Comparison of ENCODE assay signal across 10 cellular contexts in the genomic region with DNA sequence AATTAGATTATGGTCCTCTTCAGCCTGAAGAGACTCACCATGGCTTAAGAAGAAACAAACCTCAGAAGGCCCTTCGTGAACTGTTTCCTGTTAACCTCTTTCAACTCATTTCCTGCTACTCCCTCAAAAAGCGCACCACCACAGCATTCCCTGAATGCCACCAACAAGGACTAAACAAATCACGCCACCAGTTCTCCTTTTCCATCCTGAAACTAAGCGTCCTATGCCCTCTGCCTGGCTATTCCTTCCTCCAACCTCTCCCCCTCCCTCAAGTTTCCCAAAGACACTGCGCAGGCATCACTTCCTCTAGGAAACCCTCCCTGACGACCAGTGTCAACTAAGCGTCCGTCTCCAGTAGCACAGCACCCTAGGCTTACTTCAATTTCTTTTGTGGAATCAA. TPM values are rescaled to one million over a fixed set of nuclear protein-coding genes. Genes with fewer than 3 reads are reported as not detected.
DNase-seq lines count a peak whose midpoint lies in the region; ATAC-seq and TF ChIP-seq lines count a peak whose summit lies in the region.
"Had no signal": no experiment of that assay in that cellular context is flagged by ENCODE, and none has a peak within 500 bp of the region (broad histone marks: within the 10 kb centered on the region; RNA-seq: fewer than 3 reads in every experiment).

No MANE protein-coding gene starts in this region.

- DNase-seq in CD8-positive, alpha-beta T cell, result no peak
- DNase-seq in UCSD-AML1 (lab: John Stamatoyannopoulos, UW; ENCODE audit: unreplicated experiment), result peak; percentile 8
- no peak for DNase-seq in glutamatergic neuron
- no peak for DNase-seq in natural killer cell treated with Interleukin-12 subunit alpha and Interleukin-12 subunit beta and Interleukin-15 and Interleukin-18, amount 100 ng/mL, for 72 hours (ENCODE audit: low spot score)
- DNase-seq in GDM1 (lab: John Stamatoyannopoulos, UW), result no peak
- DNase-seq: DMS 273 treated with DMSO at 0.1 percent for 48 hours, NCI-H526 treated with DMSO at 0.1 percent for 48 hours had no signal

- H3K36me3 ChIP-seq in CD8-positive, alpha-beta T cell (ENCODE audit: insufficient read depth, low read length), result peaks cover 6% of the 10 kb centered on the region

- no peak for ATAC-seq in CD8-positive, alpha-beta T cell
- ATAC-seq in natural killer cell treated with Interleukin-12 subunit alpha and Interleukin-12 subunit beta and Interleukin-15 and Interleukin-18, amount 100 ng/mL, for 72 hours, result no peak
- ATAC-seq in GM18907 (IDR thresholded peaks at IDR 0.05; ENCODE audit: unreplicated experiment) (no peak), HG03045 (IDR thresholded peaks at IDR 0.05; ENCODE audit: unreplicated experiment) (no peak), HG03469 (IDR thresholded peaks at IDR 0.05; ENCODE audit: unreplicated experiment) (no peak)

- no peaks in the 10 kb centered on the region for H3K27me3 ChIP-seq in CD8-positive, alpha-beta T cell (ENCODE audit: insufficient read depth, low read length)

- POLR2A ChIA-PET in CD8-positive, alpha-beta T cell (lab: Charles Lee), result no interaction called here

- H3K27me3 Mint-ChIP-seq in CD8-positive, alpha-beta T cell (ENCODE audit: low read depth), result no peaks in the 10 kb centered on the region
- peaks cover 12% of the 10 kb centered on the region for H3K27me3 Mint-ChIP-seq in glutamatergic neuron (ENCODE audit: unreplicated experiment)
- no peaks in the 10 kb centered on the region for H3K27me3 Mint-ChIP-seq in natural killer cell treated with Interleukin-12 subunit alpha and Interleukin-12 subunit beta and Interleukin-15 and Interleukin-18, amount 100 ng/mL, for 72 hours

- no peak for TF ChIP-seq CTCF in CD8-positive, alpha-beta T cell (IDR thresholded peaks at IDR 0.05)
- no peak for TF ChIP-seq CTCF in glutamatergic neuron (IDR thresholded peaks at IDR 0.05; ENCODE audit: partially characterized antibody, unreplicated experiment)

- H3K27ac ChIP-seq in CD8-positive, alpha-beta T cell (ENCODE audit: low read depth, low read length), result no peak overlapping the region

- peak overlapping the region; percentile 77 for H3K27ac Mint-ChIP-seq in CD8-positive, alpha-beta T cell
- peak overlapping the region; percentile 81 for H3K27ac Mint-ChIP-seq in glutamatergic neuron (ENCODE audit: unreplicated experiment)
- peak overlapping the region; percentile 27 to 38 for H3K27ac Mint-ChIP-seq in natural killer cell treated with Interleukin-12 subunit alpha and Interleukin-12 subunit beta and Interleukin-15 and Interleukin-18, amount 100 ng/mL, for 72 hours

- CTCF ChIA-PET in CD8-positive, alpha-beta T cell (lab: Charles Lee), result no interaction called here

- H3K9me3 Mint-ChIP-seq in CD8-positive, alpha-beta T cell, result no peaks in the 10 kb centered on the region
- peaks cover 22% of the 10 kb centered on the region for H3K9me3 Mint-ChIP-seq in glutamatergic neuron (ENCODE audit: unreplicated experiment)
- no peaks in the 10 kb centered on the region for H3K9me3 Mint-ChIP-seq in natural killer cell treated with Interleukin-12 subunit alpha and Interleukin-12 subunit beta and Interleukin-15 and Interleukin-18, amount 100 ng/mL, for 72 hours

- intact Hi-C loops in CD8-positive, alpha-beta T cell (cut with DNase I, micrococcal nuclease), result no loop called here

- peaks cover 17% of the 10 kb centered on the region for H3K4me1 ChIP-seq in CD8-positive, alpha-beta T cell (ENCODE audit: insufficient read depth, low read length)

- peak overlapping the region; percentile 42 for H3K4me3 Mint-ChIP-seq in CD8-positive, alpha-beta T cell
- peak overlapping the region; percentile 56 for H3K4me3 Mint-ChIP-seq in glutamatergic neuron (ENCODE audit: unreplicated experiment)
- no peak overlapping the region for H3K4me3 Mint-ChIP-seq in natural killer cell treated with Interleukin-12 subunit alpha and Interleukin-12 subunit beta and Interleukin-15 and Interleukin-18, amount 100 ng/mL, for 72 hours

- no peak overlapping the region for H3K4me3 ChIP-seq in CD8-positive, alpha-beta T cell (ENCODE audit: low read depth, low read length)

- peaks cover 79% of the 10 kb centered on the region for H3K36me3 Mint-ChIP-seq in CD8-positive, alpha-beta T cell
- peaks cover 36% of the 10 kb centered on the region for H3K36me3 Mint-ChIP-seq in glutamatergic neuron (ENCODE audit: unreplicated experiment)
- peaks cover 39% of the 10 kb centered on the region for H3K36me3 Mint-ChIP-seq in natural killer cell treated with Interleukin-12 subunit alpha and Interleukin-12 subunit beta and Interleukin-15 and Interleukin-18, amount 100 ng/mL, for 72 hours

- H3K4me1 Mint-ChIP-seq in CD8-positive, alpha-beta T cell (ENCODE audit: low read depth), result peaks cover 62% of the 10 kb centered on the region
- peaks cover 50% of the 10 kb centered on the region for H3K4me1 Mint-ChIP-seq in glutamatergic neuron (ENCODE audit: low read depth, unreplicated experiment)
- peaks cover 51 to 52% of the 10 kb centered on the region in 2 donors for H3K4me1 Mint-ChIP-seq in natural killer cell treated with Interleukin-12 subunit alpha and Interleukin-12 subunit beta and Interleukin-15 and Interleukin-18, amount 100 ng/mL, for 72 hours (ENCODE audit: low read depth in 2 of 2)

- H3K9me3 ChIP-seq in CD8-positive, alpha-beta T cell (ENCODE audit: low read length), result no peaks in the 10 kb centered on the region

RNA-seq across cellular contexts. Expression of a gene that starts 12.0 kb away (rescaled TPM):
- total RNA-seq in CD8-positive, alpha-beta T cell, result 10 to 100 TPM; 17.7 to 19.3 TPM
- total RNA-seq in glutamatergic neuron (ENCODE audit: unreplicated experiment), result 650 TPM
- 100 to 1,000 TPM; 115 to 154 TPM for total RNA-seq in natural killer cell treated with Interleukin-12 subunit alpha and Interleukin-12 subunit beta and Interleukin-15 and Interleukin-18, amount 100 ng/mL, for 72 hours

RNA-seq across cellular contexts. Expression of a gene that starts 44.3 kb away (rescaled TPM):
- 10 to 100 TPM; 26.1 to 33.2 TPM for total RNA-seq in CD8-positive, alpha-beta T cell
- total RNA-seq in glutamatergic neuron (ENCODE audit: unreplicated experiment), result 50.4 TPM
- total RNA-seq in natural killer cell treated with Interleukin-12 subunit alpha and Interleukin-12 subunit beta and Interleukin-15 and Interleukin-18, amount 100 ng/mL, for 72 hours, result 10 to 100 TPM; 13.3 to 30.3 TPM

Comparison
In these comparisons a context has a peak if more than half of its experiments do, and no peak if none do; other contexts are left out.
1. RNA of a gene that starts 12.0 kb away (total RNA-seq): 650 TPM in glutamatergic neuron (single experiment) and 115 to 154 TPM in natural killer cell treated with Interleukin-12 subunit alpha and Interleukin-12 subunit beta and Interleukin-15 and Interleukin-18, amount 100 ng/mL, for 72 hours; 17.7 to 19.3 TPM in CD8-positive, alpha-beta T cell; every median in the first group is over 4 times any median in the second.
2. Peak in every context shown above with its lines, with median percentiles within 50 percentile points of each other: H3K27ac Mint-ChIP-seq.